ENCODE assay signal across 13 cellular contexts in the genomic region with DNA sequence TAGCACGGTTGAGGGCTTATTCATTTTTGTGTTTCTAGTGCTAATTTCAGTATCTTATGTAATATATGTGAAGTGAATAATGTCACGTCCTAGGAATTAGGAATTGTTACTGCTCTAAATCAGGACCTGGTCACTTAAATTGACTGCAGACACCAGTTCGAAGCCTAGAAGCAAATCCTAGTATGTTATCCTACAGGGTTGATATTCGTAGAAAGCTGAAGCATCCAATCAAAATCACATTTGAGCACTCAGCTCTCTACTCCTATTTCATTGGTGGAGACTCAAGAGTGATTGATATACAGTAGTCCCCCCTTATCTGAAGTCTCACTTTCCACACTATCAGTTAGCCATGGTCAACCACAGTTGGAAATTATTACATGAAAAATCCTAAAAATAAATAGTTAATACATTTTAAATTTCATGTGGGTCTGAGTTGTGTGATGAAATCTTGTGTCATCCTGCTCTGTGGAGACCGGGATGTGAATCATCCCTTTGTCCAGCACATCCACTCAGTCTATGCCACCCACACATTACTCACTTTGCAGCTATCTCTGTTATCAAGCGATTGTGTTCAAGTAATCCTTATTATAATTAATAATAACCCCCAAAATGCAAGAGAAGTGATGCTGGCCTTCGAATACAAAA. TPM values are rescaled to one million over a fixed set of nuclear protein-coding genes. Genes with fewer than 3 reads are reported as not detected.
A peak's percentile ranks its signal among the peaks of the same experiment; 100 is the strongest.
DNase-seq lines count a peak whose midpoint lies in the region; ATAC-seq and TF ChIP-seq lines count a peak whose summit lies in the region.
"Had no signal": no experiment of that assay in that cellular context is flagged by ENCODE, and none has a peak within 500 bp of the region (broad histone marks: within the 10 kb centered on the region; RNA-seq: fewer than 3 reads in every experiment).

No MANE protein-coding gene starts in this region.

- H4K20me1 ChIP-seq in PC-3 (ENCODE audit: low read length): no peaks in the 10 kb centered on the region
- H4K20me1 ChIP-seq in osteoblast (ENCODE audit: insufficient read depth, low read length): no peaks in the 10 kb centered on the region

- H3K27ac ChIP-seq in PC-3 (ENCODE audit: low read length) (peak overlapping the region; percentile 31), epithelial cell of prostate (peak overlapping the region; percentile 95), osteoblast (ENCODE audit: low read depth, low read length) (peak overlapping the region; percentile 42), tibial artery (no peak overlapping the region)
- H3K27ac ChIP-seq: prostate gland had no signal

- POLR2A ChIA-PET in PC-3 (lab: Charles Lee; ENCODE audit: unreplicated experiment): interaction anchor here (0.6 to 0.7 kb wide), 2 partner anchors 39 to 72 kb away, joined by 3 read pairs; no protein-coding TSS in a partner anchor

- H3K36me3 ChIP-seq in PC-3 (ENCODE audit: low read depth, low read length): no peaks in the 10 kb centered on the region
- H3K36me3 ChIP-seq in osteoblast (ENCODE audit: insufficient read depth, low read length): no peaks in the 10 kb centered on the region
- H3K36me3 ChIP-seq in tibial artery: no peaks in the 10 kb centered on the region
- H3K36me3 ChIP-seq: prostate gland had no signal

- peak overlapping the region; percentile 45 for H3K4me2 ChIP-seq in PC-3 (ENCODE audit: low read length)
- peak overlapping the region; percentile 76 for H3K4me2 ChIP-seq in osteoblast (ENCODE audit: insufficient read depth, low read length)

- H3F3A ChIP-seq in PC-3 (ENCODE audit: low read length, unreplicated experiment): no peaks in the 10 kb centered on the region

- no peaks in the 10 kb centered on the region for H3K9me2 ChIP-seq in PC-3 (replicated peaks; ENCODE audit: low read length)

- H3K4me3 ChIP-seq in PC-3 (ENCODE audit: low read length) (no peak overlapping the region), osteoblast (ENCODE audit: insufficient read depth, low read length) (no peak overlapping the region), tibial artery (no peak overlapping the region)
- H3K4me3 ChIP-seq: prostate gland had no signal

- TSS peak; percentile 96 for BruUV-seq in PC-3 (replicated peaks; lab: Mats Ljungman, UMichigan)

- intact Hi-C loops in PC-3 (cut with micrococcal nuclease): no loop called here
- intact Hi-C loops in tibial artery (cut with DNase I; ENCODE audit: low total_unique reads): no loop called here

- DNase-seq in GM03348 (ENCODE audit: low spot score) (peak; percentile 30), PC-3 (peak; percentile 86), epithelial cell of prostate (ENCODE audit: low read depth, low spot score) (peak; percentile 68), osteoblast (ENCODE audit: insufficient read length, low spot score, missing footprints) (peak; percentile 51), GDM1 (lab: John Stamatoyannopoulos, UW) (no peak), tibial artery (no peak)
- no peak for DNase-seq in stimulated activated CD4-positive, alpha-beta T cell treated with anti-CD3 and anti-CD28 coated beads, Interleukin-12 subunit alpha, Interleukin-12 subunit beta, amount 100 ng/mL, for 4 hours
- DNase-seq: effector memory CD4-positive, alpha-beta T cell; GF-D8; islet precursor cell; KG1 had no signal

- TF ChIP-seq CTCF in PC-3 (conservative IDR thresholded peaks at IDR 0.05; ENCODE audit: low read depth, low read length) (no peak), osteoblast (IDR thresholded peaks at IDR 0.05; ENCODE audit: extremely low read depth, low read depth, low read length) (no peak), tibial artery (IDR thresholded peaks at IDR 0.05) (no peak)

- H3K9me3 ChIP-seq in PC-3 (ENCODE audit: low read length): no peaks in the 10 kb centered on the region
- H3K9me3 ChIP-seq in osteoblast (ENCODE audit: low read depth, low read length): no peaks in the 10 kb centered on the region
- H3K9me3 ChIP-seq in tibial artery: no peaks in the 10 kb centered on the region
- H3K9me3 ChIP-seq: prostate gland had no signal

- H2AFZ ChIP-seq in PC-3 (ENCODE audit: low read length) (peak overlapping the region; percentile 40), osteoblast (ENCODE audit: low read length) (peak overlapping the region; percentile 12)

- H3K27me3 ChIP-seq in PC-3 (ENCODE audit: low read length) (no peaks in the 10 kb centered on the region), osteoblast (ENCODE audit: insufficient read depth, low read length) (no peaks in the 10 kb centered on the region), tibial artery (no peaks in the 10 kb centered on the region)

- H3K9ac ChIP-seq in PC-3 (ENCODE audit: low read length): no peak overlapping the region

- no peaks in the 10 kb centered on the region for H3K79me2 ChIP-seq in PC-3 (ENCODE audit: low read length)
- H3K79me2 ChIP-seq in osteoblast (ENCODE audit: insufficient read depth, low read length): no peaks in the 10 kb centered on the region

- CTCF ChIA-PET in PC-3 (lab: Charles Lee): no interaction called here

- ATAC-seq in PC-3 (peak; percentile 99), HG03521 (IDR thresholded peaks at IDR 0.05; ENCODE audit: unreplicated experiment) (no peak)

- peaks cover 18% of the 10 kb centered on the region for H3K4me1 ChIP-seq in PC-3 (ENCODE audit: insufficient read depth, low read length)
- peaks cover 17% of the 10 kb centered on the region for H3K4me1 ChIP-seq in osteoblast (ENCODE audit: insufficient read depth, low read length)
- H3K4me1 ChIP-seq in tibial artery: no peaks in the 10 kb centered on the region
- H3K4me1 ChIP-seq: prostate gland had no signal

RNA-seq across cellular contexts. Expression of a gene that starts 35.2 kb away (rescaled TPM):
- total RNA-seq in PC-3 (2014; rRNA removed) (3.4 and 7.0 TPM in 2 replicates), osteoblast (1.8 and 2.1 TPM in 2 replicates)

Comparison
In these comparisons a context has a peak if more than half of its experiments do, and no peak if none do; other contexts are left out.
1. DNase-seq: peak in GM03348 (single experiment), PC-3 (single experiment), epithelial cell of prostate (single experiment) and osteoblast (single experiment); none in GDM1 (single experiment), stimulated activated CD4-positive, alpha-beta T cell treated with anti-CD3 and anti-CD28 coated beads, Interleukin-12 subunit alpha, Interleukin-12 subunit beta, amount 100 ng/mL, for 4 hours (single experiment) and tibial artery (0 of 2).
2. H3K27ac ChIP-seq: peak in PC-3 (single experiment), epithelial cell of prostate (single experiment) and osteoblast (single experiment); none in tibial artery (0 of 2).